ENCODE assay signal across 8 cellular contexts in genomic region chr13:95403349-95404140, GRCh38.
DNase-seq lines count a peak whose midpoint lies in the region; ATAC-seq and TF ChIP-seq lines count a peak whose summit lies in the region.

No MANE protein-coding gene starts in this region.

- POLR2A ChIA-PET in SK-N-SH (lab: Yijun Ruan, JAX) = interaction anchor here (0.8 kb wide), 1 partner anchor 214 kb away, joined by 3 read pairs; no protein-coding TSS in a partner anchor

- H3K9me3 ChIP-seq in SK-N-MC (ENCODE audit: low read depth, low read length) (no peaks in the 10 kb centered on the region), osteoblast (ENCODE audit: low read depth, low read length) (no peaks in the 10 kb centered on the region), SK-N-SH (no peaks in the 10 kb centered on the region)

- H3K4me2 ChIP-seq in GM23338 = peak overlapping the region; percentile 78
- H3K4me2 ChIP-seq in osteoblast (ENCODE audit: insufficient read depth, low read length) = peak overlapping the region; percentile 97
- H3K4me2 ChIP-seq in SK-N-SH = no peak overlapping the region

- H3K27ac ChIP-seq in GM23338 (ENCODE audit: low read depth) = peak overlapping the region; percentile 76; the same call in 1 of the 2 replicates
- no peak overlapping the region for H3K27ac ChIP-seq in SK-N-MC
- no peak overlapping the region for H3K27ac ChIP-seq in osteoblast (ENCODE audit: low read depth, low read length)
- H3K27ac ChIP-seq in SK-N-SH (ENCODE audit: low read depth in 2 of 2, low read length in 1 of 2) = no peak overlapping the region

- no peaks in the 10 kb centered on the region for H3K27me3 Mint-ChIP-seq in Calu3 (ENCODE audit: unreplicated experiment)
- H3K27me3 Mint-ChIP-seq in GM23338 (ENCODE audit: insufficient read depth, low read depth, poor library complexity) = no peaks in the 10 kb centered on the region

- H3K9ac ChIP-seq in SK-N-MC (ENCODE audit: insufficient read length) = no peak overlapping the region
- H3K9ac ChIP-seq in SK-N-SH = no peak overlapping the region

- no TSS peak for BruUV-seq in Calu3 (replicated peaks; lab: Mats Ljungman, UMichigan)

- no peaks in the 10 kb centered on the region for H4K20me1 ChIP-seq in GM23338 (replicated peaks; ENCODE audit: insufficient read depth)
- H4K20me1 ChIP-seq in osteoblast (ENCODE audit: insufficient read depth, low read length) = no peaks in the 10 kb centered on the region
- H4K20me1 ChIP-seq in SK-N-SH (ENCODE audit: insufficient read depth) = no peaks in the 10 kb centered on the region

- no peaks in the 10 kb centered on the region for H3K36me3 ChIP-seq in GM23338 (ENCODE audit: insufficient read depth)
- no peaks in the 10 kb centered on the region for H3K36me3 ChIP-seq in SK-N-MC (ENCODE audit: insufficient read depth, low read length)
- H3K36me3 ChIP-seq in osteoblast (ENCODE audit: insufficient read depth, low read length) = no peaks in the 10 kb centered on the region
- no peaks in the 10 kb centered on the region for H3K36me3 ChIP-seq in SK-N-SH (replicated peaks in 1 of 2; ENCODE audit: control insufficient read depth in 1 of 2, insufficient read depth in 2 of 2, low read length in 1 of 2)

- H3K4me1 ChIP-seq in GM23338 (ENCODE audit: insufficient read depth) (no peaks in the 10 kb centered on the region), osteoblast (ENCODE audit: insufficient read depth, low read length) (peaks cover 4% of the 10 kb centered on the region), SK-N-SH (ENCODE audit: control insufficient read depth in 1 of 2, insufficient read depth in 2 of 2, low read depth in 1 of 2, low read length in 1 of 2) (peaks cover 0 to 10% of the 10 kb centered on the region in 2 experiments; a peak in 1 of 4 replicates)

- H3F3A ChIP-seq in GM23338 (replicated peaks; ENCODE audit: low read depth) (no peaks in the 10 kb centered on the region), SK-N-SH (replicated peaks; ENCODE audit: insufficient read depth) (no peaks in the 10 kb centered on the region)

- H2AFZ ChIP-seq in GM23338 (peak overlapping the region; percentile 83), osteoblast (ENCODE audit: low read length) (peak overlapping the region; percentile 92), SK-N-SH (ENCODE audit: low read depth) (no peak overlapping the region)

- peak overlapping the region; percentile 66 for H3K4me3 ChIP-seq in GM23338
- peak overlapping the region; percentile 74 for H3K4me3 ChIP-seq in SK-N-MC
- H3K4me3 ChIP-seq in osteoblast (ENCODE audit: insufficient read depth, low read length) = peak overlapping the region; percentile 71
- H3K4me3 ChIP-seq in SK-N-SH (ENCODE audit: low read depth in 2 of 2, low read length in 1 of 2) = no peak overlapping the region

- no peak for TF ChIP-seq EP300 in SK-N-SH (IDR thresholded peaks at IDR 0.05; ENCODE audit: borderline replicate concordance in 1 of 2, low read depth in 1 of 2, low read length in 1 of 2)

- WGBS in SK-N-SH (ENCODE audit: low lambda C conversion rate) = 64% methylated on average over 14 of the region's 17 CpGs

- no peaks in the 10 kb centered on the region for H3K4me1 Mint-ChIP-seq in Calu3 (ENCODE audit: low read depth, unreplicated experiment)
- H3K4me1 Mint-ChIP-seq in GM23338 = peaks cover 6% of the 10 kb centered on the region

- H3K9me2 ChIP-seq in GM23338 (ENCODE audit: insufficient read depth) (no peaks in the 10 kb centered on the region), SK-N-SH (no peaks in the 10 kb centered on the region)

- no peaks in the 10 kb centered on the region for H3K36me3 Mint-ChIP-seq in Calu3 (ENCODE audit: insufficient read depth, unreplicated experiment)
- no peaks in the 10 kb centered on the region for H3K36me3 Mint-ChIP-seq in GM23338 (ENCODE audit: low read depth)

- H3K4me3 Mint-ChIP-seq in Calu3 (ENCODE audit: low read depth, unreplicated experiment) (peak overlapping the region; percentile 36), GM23338 (peak overlapping the region; percentile 80)

- no peaks in the 10 kb centered on the region for H3K79me2 ChIP-seq in GM23338 (replicated peaks; ENCODE audit: insufficient read depth)
- no peaks in the 10 kb centered on the region for H3K79me2 ChIP-seq in osteoblast (ENCODE audit: insufficient read depth, low read length)
- H3K79me2 ChIP-seq in SK-N-SH (ENCODE audit: insufficient read depth) = no peaks in the 10 kb centered on the region

- no peaks in the 10 kb centered on the region for H3K27me3 ChIP-seq in GM23338 (ENCODE audit: insufficient read depth)
- peaks cover 8% of the 10 kb centered on the region for H3K27me3 ChIP-seq in osteoblast (ENCODE audit: insufficient read depth, low read length)
- H3K27me3 ChIP-seq in SK-N-SH (ENCODE audit: insufficient read depth) = no peaks in the 10 kb centered on the region

- no peak for TF ChIP-seq RAD21 in SK-N-SH (IDR thresholded peaks at IDR 0.05; ENCODE audit: low read length)

- CTCF ChIA-PET in Calu3 (lab: Charles Lee) = interaction anchor here (0.5 to 1.1 kb wide), 3 partner anchors 22 to 403 kb away, joined by 3 to 14 read pairs (median 3); no protein-coding TSS in a partner anchor
- CTCF ChIA-PET in SK-N-SH (lab: Yijun Ruan, JAX) = interaction anchor here (0.5 to 23.9 kb wide), 79 partner anchors 8 to 798 kb away, joined by 3 to 465 read pairs (median 4); partner anchors contain the start of gene ABCC4

- intact Hi-C loops in Calu3 (cut with micrococcal nuclease; ENCODE audit: unreplicated experiment) = loop anchor here (1.0 kb wide), 1 partner anchor 214 kb away; no protein-coding TSS in a partner anchor

- TF ChIP-seq CTCF in Calu3 (IDR thresholded peaks at IDR 0.05; ENCODE audit: unreplicated experiment) = no peak
- no peak for TF ChIP-seq CTCF in GM23338 (conservative IDR thresholded peaks at IDR 0.05; ENCODE audit: low read depth in 2 of 2)
- no peak for TF ChIP-seq CTCF in osteoblast (IDR thresholded peaks at IDR 0.05; ENCODE audit: extremely low read depth, low read depth, low read length)
- no peak for TF ChIP-seq CTCF in SK-N-SH (IDR thresholded peaks at IDR 0.05)

- H3K9me3 Mint-ChIP-seq in Calu3 (ENCODE audit: low read depth, unreplicated experiment) (no peaks in the 10 kb centered on the region), GM23338 (no peaks in the 10 kb centered on the region)

- no peak overlapping the region for H3K27ac Mint-ChIP-seq in Calu3 (ENCODE audit: unreplicated experiment)
- peak overlapping the region; percentile 85 for H3K27ac Mint-ChIP-seq in GM23338

- DNase-seq in Calu3 = no peak
- DNase-seq in GM23338 (ENCODE audit: low spot score) = peak; percentile 87
- no peak for DNase-seq in SK-N-MC (ENCODE audit: low read depth, low spot score)
- no peak for DNase-seq in osteoblast (ENCODE audit: insufficient read length, low spot score, missing footprints)
- no peak for DNase-seq in GF-D8 (lab: John Stamatoyannopoulos, UW)
- DNase-seq in SK-N-SH = no peak

- ATAC-seq in GM23338 = peak; percentile 92
- ATAC-seq in esophagus mucosa = peak; percentile 8
- no peak for ATAC-seq in GM21390 (IDR thresholded peaks at IDR 0.05; ENCODE audit: unreplicated experiment)

TF ChIP-seq in GM23338, 12 proteins besides CTCF, POLR2A, EP300 and RAD21 (continues in another document):
- TF ChIP-seq, protein P1, sequence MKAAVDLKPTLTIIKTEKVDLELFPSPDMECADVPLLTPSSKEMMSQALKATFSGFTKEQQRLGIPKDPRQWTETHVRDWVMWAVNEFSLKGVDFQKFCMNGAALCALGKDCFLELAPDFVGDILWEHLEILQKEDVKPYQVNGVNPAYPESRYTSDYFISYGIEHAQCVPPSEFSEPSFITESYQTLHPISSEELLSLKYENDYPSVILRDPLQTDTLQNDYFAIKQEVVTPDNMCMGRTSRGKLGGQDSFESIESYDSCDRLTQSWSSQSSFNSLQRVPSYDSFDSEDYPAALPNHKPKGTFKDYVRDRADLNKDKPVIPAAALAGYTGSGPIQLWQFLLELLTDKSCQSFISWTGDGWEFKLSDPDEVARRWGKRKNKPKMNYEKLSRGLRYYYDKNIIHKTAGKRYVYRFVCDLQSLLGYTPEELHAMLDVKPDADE (IDR thresholded peaks at IDR 0.05) = no peak
- TF ChIP-seq STAT1 (IDR thresholded peaks at IDR 0.05; ENCODE audit: unreplicated experiment) = no peak
- no peak for TF ChIP-seq ZNF114 (CRISPR knock-in tag; IDR thresholded peaks at IDR 0.05)
- TF ChIP-seq POLR2AphosphoS5 (IDR thresholded peaks at IDR 0.05; ENCODE audit: low read depth) = peak; percentile 73
- no peak for TF ChIP-seq ZNF331 (CRISPR knock-in tag; IDR thresholded peaks at IDR 0.05; ENCODE audit: low read depth)

TF ChIP-seq in SK-N-SH, 30 proteins besides CTCF, POLR2A, EP300 and RAD21:
- TF ChIP-seq, protein P2, sequence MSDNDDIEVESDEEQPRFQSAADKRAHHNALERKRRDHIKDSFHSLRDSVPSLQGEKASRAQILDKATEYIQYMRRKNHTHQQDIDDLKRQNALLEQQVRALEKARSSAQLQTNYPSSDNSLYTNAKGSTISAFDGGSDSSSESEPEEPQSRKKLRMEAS (IDR thresholded peaks at IDR 0.05; ENCODE audit: low read depth) = no peak
- TF ChIP-seq GATA2 (CRISPR knock-in tag; IDR thresholded peaks at IDR 0.05) (no peak), TEAD4 (IDR thresholded peaks at IDR 0.05; ENCODE audit: borderline replicate concordance, insufficient read depth) (no peak), USF1 (IDR thresholded peaks at IDR 0.05; ENCODE audit: borderline replicate concordance, low read depth) (no peak)

Comparison
In these comparisons a context has a peak if more than half of its experiments do, and no peak if none do; other contexts are left out.
1. H3K4me3 ChIP-seq: peak in GM23338 (single experiment), SK-N-MC (single experiment) and osteoblast (single experiment); none in SK-N-SH (0 of 2).